1 cellular context compared by ENCODE assay signal in the genomic region with DNA sequence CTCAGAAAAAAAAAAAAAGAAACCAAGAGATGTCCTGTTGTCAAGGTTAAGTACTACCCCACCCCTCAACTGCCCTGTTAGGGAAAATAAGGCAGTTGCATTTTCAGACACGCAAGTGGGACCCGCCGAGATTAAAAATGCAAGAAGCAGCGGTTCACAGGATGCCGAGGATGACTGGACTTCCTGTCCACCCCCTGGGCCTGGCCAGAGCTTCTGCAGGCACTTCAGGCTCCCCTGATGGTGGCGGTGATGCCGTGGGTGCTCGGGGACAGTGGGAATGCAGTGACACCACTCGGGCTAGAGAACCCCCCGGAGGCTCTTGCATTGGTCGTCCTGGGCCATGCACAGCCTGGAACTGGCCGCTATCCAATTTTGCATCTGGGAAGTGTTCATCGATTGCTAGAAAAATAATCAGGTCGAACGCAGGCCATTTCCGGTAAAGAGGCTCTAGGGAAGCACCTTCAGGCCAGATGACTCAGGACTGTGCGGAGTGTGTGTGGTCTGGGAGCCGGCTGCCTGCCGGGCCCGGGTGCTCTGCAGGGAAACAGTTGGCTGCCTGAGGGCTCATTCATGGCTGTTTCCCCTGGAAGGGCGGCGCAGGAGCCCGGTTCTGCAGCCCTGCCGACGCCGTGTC.
TF ChIP-seq lines count a peak whose summit lies in the region.

No MANE protein-coding gene starts in this region.

TF ChIP-seq in K562, 482 proteins besides CTCF, POLR2A, EP300 and RAD21 (continued from another document and continues in another):
- TF ChIP-seq NR2C2 (CRISPR knock-in tag; IDR thresholded peaks at IDR 0.05) (no peak), NR2C2 (tag; IDR thresholded peaks at IDR 0.05) (peak; percentile 45), ZNF75A (CRISPR knock-in tag; IDR thresholded peaks at IDR 0.05) (0 out of 2 replicates have a peak, but pooled peaks have one; percentile 33), ZNF133 (CRISPR knock-in tag; IDR thresholded peaks at IDR 0.05) (no peak), ZNF124 (CRISPR knock-in tag; IDR thresholded peaks at IDR 0.05) (no peak), ZNF175 (CRISPR knock-in tag; IDR thresholded peaks at IDR 0.05; ENCODE audit: low read depth) (peak; percentile 58; the same call in 1 of the 2 replicates), SMAD2 (IDR thresholded peaks at IDR 0.05; ENCODE audit: low read depth, low read length) (no peak), SRF (CRISPR knock-in tag; IDR thresholded peaks at IDR 0.05) (no peak), TCF3 (CRISPR knock-in tag; IDR thresholded peaks at IDR 0.05) (peak; percentile 30; the same call in 1 of the 2 replicates), HMGN3 (IDR thresholded peaks at IDR 0.05; ENCODE audit: borderline replicate concordance, extremely low read depth, insufficient read length, low read depth, low read length) (no peak), PHB2 (IDR thresholded peaks at IDR 0.05; ENCODE audit: low read depth) (no peak), IFI16 (CRISPR knock-in tag; IDR thresholded peaks at IDR 0.05) (no peak), BRD9 (IDR thresholded peaks at IDR 0.05; ENCODE audit: low read depth, partially characterized antibody) (no peak), FOXJ3 (CRISPR knock-in tag; IDR thresholded peaks at IDR 0.05) (no peak), HIVEP1 (CRISPR knock-in tag; IDR thresholded peaks at IDR 0.05) (no peak), RBM39 (optimal IDR thresholded peaks at IDR 0.05; ENCODE audit: low read depth, low read length) (no peak), SMARCE1 (IDR thresholded peaks at IDR 0.05) (0 out of 2 replicates have a peak, but pooled peaks have one; percentile 66), POLR2B (IDR thresholded peaks at IDR 0.05; ENCODE audit: low read depth, partially characterized antibody) (no peak), ZC3H4 (CRISPR knock-in tag; IDR thresholded peaks at IDR 0.05; ENCODE audit: borderline replicate concordance) (no peak), MCM5 (IDR thresholded peaks at IDR 0.05; ENCODE audit: low read depth) (no peak), ZNF583 (CRISPR knock-in tag; IDR thresholded peaks at IDR 0.05) (0 out of 2 replicates have a peak, but pooled peaks have one; percentile 42), ZNF589 (CRISPR knock-in tag; IDR thresholded peaks at IDR 0.05; ENCODE audit: low read depth) (0 out of 2 replicates have a peak, but pooled peaks have one; percentile 41), ZNF780A (CRISPR knock-in tag; IDR thresholded peaks at IDR 0.05) (no peak), DACH1 (IDR thresholded peaks at IDR 0.05; ENCODE audit: partially characterized antibody) (no peak), EGR1 (conservative IDR thresholded peaks at IDR 0.05) (no peak; the same call in 1 of the 2 replicates), ZNF232 (CRISPR knock-in tag; IDR thresholded peaks at IDR 0.05) (no peak), ZNF408 (CRISPR knock-in tag; IDR thresholded peaks at IDR 0.05; ENCODE audit: low read depth) (no peak), ZNF146 (CRISPR knock-in tag; IDR thresholded peaks at IDR 0.05; ENCODE audit: unreplicated experiment) (no peak), ETV1 (tag; conservative IDR thresholded peaks at IDR 0.05; ENCODE audit: low read depth) (peak; percentile 80), PHF20 (IDR thresholded peaks at IDR 0.05; ENCODE audit: partially characterized antibody) (peak; percentile 70), CBX1 (IDR thresholded peaks at IDR 0.05; ENCODE audit: low read depth) (0 out of 2 replicates have a peak, but pooled peaks have one; percentile 43), CBFB (CRISPR knock-in tag; IDR thresholded peaks at IDR 0.05) (0 out of 2 replicates have a peak, but pooled peaks have one; percentile 18), NFE2L1 (tag; IDR thresholded peaks at IDR 0.05; ENCODE audit: borderline replicate concordance, low read depth) (no peak), SMARCA4 (IDR thresholded peaks at IDR 0.05) (peak; percentile 41; the same call in 1 of the 2 replicates), TRIM24 (IDR thresholded peaks at IDR 0.05) (no peak), ZZZ3 (IDR thresholded peaks at IDR 0.05) (no peak), ARID1B (IDR thresholded peaks at IDR 0.05) (peak; percentile 66), TEAD2 (tag; IDR thresholded peaks at IDR 0.05) (no peak), ZSCAN32 (CRISPR knock-in tag; IDR thresholded peaks at IDR 0.05) (no peak), YY1 (IDR thresholded peaks at IDR 0.05; ENCODE audit: borderline replicate concordance in 1 of 3, control insufficient read depth in 1 of 3, extremely low read depth in 1 of 3, insufficient read depth in 3 of 3, insufficient read length in 1 of 3, insufficient replicate concordance in 2 of 3, low read depth in 1 of 3, low read length in 2 of 3) (peak in 1 of 3 experiments; percentile 48), WHSC1 (IDR thresholded peaks at IDR 0.05; ENCODE audit: low read length) (no peak), ZNF436 (CRISPR knock-in tag; IDR thresholded peaks at IDR 0.05) (no peak)
- TF ChIP-seq, protein P1, sequence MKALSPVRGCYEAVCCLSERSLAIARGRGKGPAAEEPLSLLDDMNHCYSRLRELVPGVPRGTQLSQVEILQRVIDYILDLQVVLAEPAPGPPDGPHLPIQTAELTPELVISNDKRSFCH (CRISPR knock-in tag; IDR thresholded peaks at IDR 0.05): no peak
- TF ChIP-seq, protein P1 (tag; IDR thresholded peaks at IDR 0.05): no peak
- TF ChIP-seq, protein P2, sequence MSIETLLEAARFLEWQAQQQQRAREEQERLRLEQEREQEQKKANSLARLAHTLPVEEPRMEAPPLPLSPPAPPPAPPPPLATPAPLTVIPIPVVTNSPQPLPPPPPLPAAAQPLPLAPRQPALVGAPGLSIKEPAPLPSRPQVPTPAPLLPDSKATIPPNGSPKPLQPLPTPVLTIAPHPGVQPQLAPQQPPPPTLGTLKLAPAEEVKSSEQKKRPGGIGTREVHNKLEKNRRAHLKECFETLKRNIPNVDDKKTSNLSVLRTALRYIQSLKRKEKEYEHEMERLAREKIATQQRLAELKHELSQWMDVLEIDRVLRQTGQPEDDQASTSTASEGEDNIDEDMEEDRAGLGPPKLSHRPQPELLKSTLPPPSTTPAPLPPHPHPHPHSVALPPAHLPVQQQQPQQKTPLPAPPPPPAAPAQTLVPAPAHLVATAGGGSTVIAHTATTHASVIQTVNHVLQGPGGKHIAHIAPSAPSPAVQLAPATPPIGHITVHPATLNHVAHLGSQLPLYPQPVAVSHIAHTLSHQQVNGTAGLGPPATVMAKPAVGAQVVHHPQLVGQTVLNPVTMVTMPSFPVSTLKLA (conservative IDR thresholded peaks at IDR 0.05): no peak; a peak in 1 of 4 replicates
- TF ChIP-seq, protein P3, sequence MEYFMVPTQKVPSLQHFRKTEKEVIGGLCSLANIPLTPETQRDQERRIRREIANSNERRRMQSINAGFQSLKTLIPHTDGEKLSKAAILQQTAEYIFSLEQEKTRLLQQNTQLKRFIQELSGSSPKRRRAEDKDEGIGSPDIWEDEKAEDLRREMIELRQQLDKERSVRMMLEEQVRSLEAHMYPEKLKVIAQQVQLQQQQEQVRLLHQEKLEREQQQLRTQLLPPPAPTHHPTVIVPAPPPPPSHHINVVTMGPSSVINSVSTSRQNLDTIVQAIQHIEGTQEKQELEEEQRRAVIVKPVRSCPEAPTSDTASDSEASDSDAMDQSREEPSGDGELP (CRISPR knock-in tag; IDR thresholded peaks at IDR 0.05; ENCODE audit: borderline replicate concordance): 0 out of 2 replicates have a peak, but pooled peaks have one; percentile 44
- TF ChIP-seq, protein P4, sequence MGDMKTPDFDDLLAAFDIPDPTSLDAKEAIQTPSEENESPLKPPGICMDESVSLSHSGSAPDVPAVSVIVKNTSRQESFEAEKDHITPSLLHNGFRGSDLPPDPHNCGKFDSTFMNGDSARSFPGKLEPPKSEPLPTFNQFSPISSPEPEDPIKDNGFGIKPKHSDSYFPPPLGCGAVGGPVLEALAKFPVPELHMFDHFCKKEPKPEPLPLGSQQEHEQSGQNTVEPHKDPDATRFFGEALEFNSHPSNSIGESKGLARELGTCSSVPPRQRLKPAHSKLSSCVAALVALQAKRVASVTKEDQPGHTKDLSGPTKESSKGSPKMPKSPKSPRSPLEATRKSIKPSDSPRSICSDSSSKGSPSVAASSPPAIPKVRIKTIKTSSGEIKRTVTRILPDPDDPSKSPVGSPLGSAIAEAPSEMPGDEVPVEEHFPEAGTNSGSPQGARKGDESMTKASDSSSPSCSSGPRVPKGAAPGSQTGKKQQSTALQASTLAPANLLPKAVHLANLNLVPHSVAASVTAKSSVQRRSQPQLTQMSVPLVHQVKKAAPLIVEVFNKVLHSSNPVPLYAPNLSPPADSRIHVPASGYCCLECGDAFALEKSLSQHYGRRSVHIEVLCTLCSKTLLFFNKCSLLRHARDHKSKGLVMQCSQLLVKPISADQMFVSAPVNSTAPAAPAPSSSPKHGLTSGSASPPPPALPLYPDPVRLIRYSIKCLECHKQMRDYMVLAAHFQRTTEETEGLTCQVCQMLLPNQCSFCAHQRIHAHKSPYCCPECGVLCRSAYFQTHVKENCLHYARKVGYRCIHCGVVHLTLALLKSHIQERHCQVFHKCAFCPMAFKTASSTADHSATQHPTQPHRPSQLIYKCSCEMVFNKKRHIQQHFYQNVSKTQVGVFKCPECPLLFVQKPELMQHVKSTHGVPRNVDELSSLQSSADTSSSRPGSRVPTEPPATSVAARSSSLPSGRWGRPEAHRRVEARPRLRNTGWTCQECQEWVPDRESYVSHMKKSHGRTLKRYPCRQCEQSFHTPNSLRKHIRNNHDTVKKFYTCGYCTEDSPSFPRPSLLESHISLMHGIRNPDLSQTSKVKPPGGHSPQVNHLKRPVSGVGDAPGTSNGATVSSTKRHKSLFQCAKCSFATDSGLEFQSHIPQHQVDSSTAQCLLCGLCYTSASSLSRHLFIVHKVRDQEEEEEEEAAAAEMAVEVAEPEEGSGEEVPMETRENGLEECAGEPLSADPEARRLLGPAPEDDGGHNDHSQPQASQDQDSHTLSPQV (IDR thresholded peaks at IDR 0.05): peak; percentile 71
- TF ChIP-seq, protein P5, sequence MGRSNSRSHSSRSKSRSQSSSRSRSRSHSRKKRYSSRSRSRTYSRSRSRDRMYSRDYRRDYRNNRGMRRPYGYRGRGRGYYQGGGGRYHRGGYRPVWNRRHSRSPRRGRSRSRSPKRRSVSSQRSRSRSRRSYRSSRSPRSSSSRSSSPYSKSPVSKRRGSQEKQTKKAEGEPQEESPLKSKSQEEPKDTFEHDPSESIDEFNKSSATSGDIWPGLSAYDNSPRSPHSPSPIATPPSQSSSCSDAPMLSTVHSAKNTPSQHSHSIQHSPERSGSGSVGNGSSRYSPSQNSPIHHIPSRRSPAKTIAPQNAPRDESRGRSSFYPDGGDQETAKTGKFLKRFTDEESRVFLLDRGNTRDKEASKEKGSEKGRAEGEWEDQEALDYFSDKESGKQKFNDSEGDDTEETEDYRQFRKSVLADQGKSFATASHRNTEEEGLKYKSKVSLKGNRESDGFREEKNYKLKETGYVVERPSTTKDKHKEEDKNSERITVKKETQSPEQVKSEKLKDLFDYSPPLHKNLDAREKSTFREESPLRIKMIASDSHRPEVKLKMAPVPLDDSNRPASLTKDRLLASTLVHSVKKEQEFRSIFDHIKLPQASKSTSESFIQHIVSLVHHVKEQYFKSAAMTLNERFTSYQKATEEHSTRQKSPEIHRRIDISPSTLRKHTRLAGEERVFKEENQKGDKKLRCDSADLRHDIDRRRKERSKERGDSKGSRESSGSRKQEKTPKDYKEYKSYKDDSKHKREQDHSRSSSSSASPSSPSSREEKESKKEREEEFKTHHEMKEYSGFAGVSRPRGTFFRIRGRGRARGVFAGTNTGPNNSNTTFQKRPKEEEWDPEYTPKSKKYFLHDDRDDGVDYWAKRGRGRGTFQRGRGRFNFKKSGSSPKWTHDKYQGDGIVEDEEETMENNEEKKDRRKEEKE (IDR thresholded peaks at IDR 0.05; ENCODE audit: borderline replicate concordance in 1 of 2, control insufficient read depth in 1 of 2, low read depth in 2 of 2, low read length in 1 of 2): no peak
- TF ChIP-seq, protein P6, sequence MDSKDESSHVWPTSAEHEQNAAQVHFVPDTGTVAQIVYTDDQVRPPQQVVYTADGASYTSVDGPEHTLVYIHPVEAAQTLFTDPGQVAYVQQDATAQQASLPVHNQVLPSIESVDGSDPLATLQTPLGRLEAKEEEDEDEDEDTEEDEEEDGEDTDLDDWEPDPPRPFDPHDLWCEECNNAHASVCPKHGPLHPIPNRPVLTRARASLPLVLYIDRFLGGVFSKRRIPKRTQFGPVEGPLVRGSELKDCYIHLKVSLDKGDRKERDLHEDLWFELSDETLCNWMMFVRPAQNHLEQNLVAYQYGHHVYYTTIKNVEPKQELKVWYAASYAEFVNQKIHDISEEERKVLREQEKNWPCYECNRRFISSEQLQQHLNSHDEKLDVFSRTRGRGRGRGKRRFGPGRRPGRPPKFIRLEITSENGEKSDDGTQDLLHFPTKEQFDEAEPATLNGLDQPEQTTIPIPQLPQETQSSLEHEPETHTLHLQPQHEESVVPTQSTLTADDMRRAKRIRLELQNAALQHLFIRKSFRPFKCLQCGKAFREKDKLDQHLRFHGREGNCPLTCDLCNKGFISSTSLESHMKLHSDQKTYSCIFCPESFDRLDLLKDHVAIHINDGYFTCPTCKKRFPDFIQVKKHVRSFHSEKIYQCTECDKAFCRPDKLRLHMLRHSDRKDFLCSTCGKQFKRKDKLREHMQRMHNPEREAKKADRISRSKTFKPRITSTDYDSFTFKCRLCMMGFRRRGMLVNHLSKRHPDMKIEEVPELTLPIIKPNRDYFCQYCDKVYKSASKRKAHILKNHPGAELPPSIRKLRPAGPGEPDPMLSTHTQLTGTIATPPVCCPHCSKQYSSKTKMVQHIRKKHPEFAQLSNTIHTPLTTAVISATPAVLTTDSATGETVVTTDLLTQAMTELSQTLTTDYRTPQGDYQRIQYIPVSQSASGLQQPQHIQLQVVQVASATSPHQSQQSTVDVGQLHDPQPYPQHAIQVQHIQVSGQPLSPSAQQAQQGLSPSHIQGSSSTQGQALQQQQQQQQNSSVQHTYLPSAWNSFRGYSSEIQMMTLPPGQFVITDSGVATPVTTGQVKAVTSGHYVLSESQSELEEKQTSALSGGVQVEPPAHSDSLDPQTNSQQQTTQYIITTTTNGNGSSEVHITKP (IDR thresholded peaks at IDR 0.05; ENCODE audit: partially characterized antibody): peak; percentile 55
- TF ChIP-seq, protein P7, sequence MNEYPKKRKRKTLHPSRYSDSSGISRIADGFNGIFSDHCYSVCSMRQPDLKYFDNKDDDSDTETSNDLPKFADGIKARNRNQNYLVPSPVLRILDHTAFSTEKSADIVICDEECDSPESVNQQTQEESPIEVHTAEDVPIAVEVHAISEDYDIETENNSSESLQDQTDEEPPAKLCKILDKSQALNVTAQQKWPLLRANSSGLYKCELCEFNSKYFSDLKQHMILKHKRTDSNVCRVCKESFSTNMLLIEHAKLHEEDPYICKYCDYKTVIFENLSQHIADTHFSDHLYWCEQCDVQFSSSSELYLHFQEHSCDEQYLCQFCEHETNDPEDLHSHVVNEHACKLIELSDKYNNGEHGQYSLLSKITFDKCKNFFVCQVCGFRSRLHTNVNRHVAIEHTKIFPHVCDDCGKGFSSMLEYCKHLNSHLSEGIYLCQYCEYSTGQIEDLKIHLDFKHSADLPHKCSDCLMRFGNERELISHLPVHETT (CRISPR knock-in tag; conservative IDR thresholded peaks at IDR 0.05 in 1 of 2, IDR thresholded peaks at IDR 0.05 in 1 of 2): peak in 1 of 2 experiments; percentile 59; a peak in 1 of 4 replicates
